Comparison of ENCODE assay signal across 25 cellular contexts in genomic region chr2:64124168-64124567, GRCh38.
"Had no signal": no experiment of that assay in that cellular context is flagged by ENCODE, and none has a peak within 500 bp of the region (broad histone marks: within the 10 kb centered on the region; RNA-seq: fewer than 3 reads in every experiment).

No MANE protein-coding gene starts in this region.

- H3K4me3 Mint-ChIP-seq: dendritic cell treated with granulocyte-macrophage colony-stimulating factor and Interleukin-4, amounts not matched to agents 40 ng/mL and 50 ng/mL, for 4 days; natural killer cell; T-helper 1 cell treated with Interleukin-12 subunit alpha and Interleukin-12 subunit beta and Interleukin-4 antibody, amounts not matched to agents 30 μg/mL and 1 μg/mL, for 36 hours had no signal

- FAIRE-seq: endometrium, kidney had no signal

- H3K27ac Mint-ChIP-seq: activated T-helper 2 cell treated with anti-CD3 and anti-CD28 coated beads, Interferon-gamma antibody, Interleukin-2, Interleukin-4, amounts not matched to agents 10 μg/mL and 5 μg/mL and 100 μg/mL, durations not matched to agents 14 hours and 24 hours and 36 hours; dendritic cell treated with granulocyte-macrophage colony-stimulating factor and Interleukin-4, amounts not matched to agents 40 ng/mL and 50 ng/mL, for 4 days; natural killer cell; T-helper 1 cell treated with Interleukin-12 subunit alpha and Interleukin-12 subunit beta and Interleukin-4 antibody, amounts not matched to agents 30 μg/mL and 1 μg/mL, for 36 hours had no signal

- H3K27me3 ChIP-seq: body of pancreas, cardiac muscle cell, heart right ventricle, left lung, ovary, spleen, tibial artery had no signal

- H3K27me3 Mint-ChIP-seq: dendritic cell treated with granulocyte-macrophage colony-stimulating factor and Interleukin-4, amounts not matched to agents 40 ng/mL and 50 ng/mL, for 4 days had no signal

- H3K36me3 ChIP-seq: cardiac muscle cell, ovary, prostate gland, tibial artery had no signal

- H3K36me3 Mint-ChIP-seq: natural killer cell had no signal

- H3K27ac ChIP-seq: body of pancreas, cardiac muscle cell, heart right ventricle, left lung, ovary, prostate gland, spleen, tibial artery had no signal

- H3K9me3 ChIP-seq: body of pancreas, left lung, ovary, prostate gland, spleen, tibial artery had no signal

- H3K4me1 Mint-ChIP-seq: natural killer cell had no signal

- H3K9me3 Mint-ChIP-seq: activated T-helper 2 cell treated with anti-CD3 and anti-CD28 coated beads, Interferon-gamma antibody, Interleukin-2, Interleukin-4, amounts not matched to agents 10 μg/mL and 5 μg/mL and 100 μg/mL, durations not matched to agents 14 hours and 24 hours and 36 hours; dendritic cell treated with granulocyte-macrophage colony-stimulating factor and Interleukin-4, amounts not matched to agents 40 ng/mL and 50 ng/mL, for 4 days; natural killer cell; T-helper 1 cell treated with Interleukin-12 subunit alpha and Interleukin-12 subunit beta and Interleukin-4 antibody, amounts not matched to agents 30 μg/mL and 1 μg/mL, for 36 hours had no signal

- DNase-seq: activated CD4-positive, alpha-beta T cell treated with anti-CD3 and anti-CD28 coated beads for 4 hours; activated CD4-positive, alpha-beta T cell treated with anti-CD3 and anti-CD28 coated beads, Interleukin-2, amount 50 U/mL, for 48 hours; activated CD4-positive, CD25-positive, alpha-beta regulatory T cell; activated naive CD4-positive, alpha-beta T cell treated with Interleukin-2 at 50 U/mL for 16 hours; anterior cingulate cortex; body of pancreas; effector CD4-positive, alpha-beta T cell; erythroblast; heart right ventricle; kidney; left lung; natural killer cell; ovary; spleen; stimulated activated CD4-positive, alpha-beta T cell treated with anti-CD3 and anti-CD28 coated beads, Interleukin-4, amount 100 ng/mL, for 1 hour; stimulated activated naive CD4-positive, alpha-beta T cell treated with Interleukin-2 at 50 U/mL for 16 hours; substantia nigra; tibial artery had no signal

- ATAC-seq: body of pancreas, heart right ventricle, left lung, natural killer cell had no signal

- H3K4me3 ChIP-seq: body of pancreas, cardiac muscle cell, heart right ventricle, left lung, lung, ovary, prostate gland, spleen, tibial artery had no signal
